ENCODE assay signal across 8 cellular contexts in genomic region chr19:3369337-3370213, GRCh38. TPM values are rescaled to one million over a fixed set of nuclear protein-coding genes. Genes with fewer than 3 reads are reported as not detected.
DNase-seq lines count a peak whose midpoint lies in the region; ATAC-seq and TF ChIP-seq lines count a peak whose summit lies in the region.

No MANE protein-coding gene starts in this region.

- H3K9me3 ChIP-seq in OCI-LY3 (ENCODE audit: insufficient read depth, low read length): no peaks in the 10 kb centered on the region

- no peaks in the 10 kb centered on the region for H3K36me3 Mint-ChIP-seq in natural killer cell
- no peaks in the 10 kb centered on the region for H3K36me3 Mint-ChIP-seq in activated T-helper 1 cell treated with anti-CD3 and anti-CD28 coated beads, Interleukin-12 subunit alpha, Interleukin-12 subunit beta, Interleukin-2, Interleukin-4 antibody, amounts not matched to agents 30 ng/mL and 10 ng/mL and 1 ng/mL, durations not matched to agents 14 hours and 24 hours and 36 hours (ENCODE audit: low read depth)

- H3K4me3 Mint-ChIP-seq in natural killer cell: peak overlapping the region; percentile 71
- no peak overlapping the region for H3K4me3 Mint-ChIP-seq in activated T-helper 1 cell treated with anti-CD3 and anti-CD28 coated beads, Interleukin-12 subunit alpha, Interleukin-12 subunit beta, Interleukin-2, Interleukin-4 antibody, amounts not matched to agents 30 ng/mL and 10 ng/mL and 1 ng/mL, durations not matched to agents 14 hours and 24 hours and 36 hours

- peak overlapping the region; percentile 98 for H3K4me2 ChIP-seq in OCI-LY3 (ENCODE audit: low read length)

- peak overlapping the region; percentile 83 for H3K27ac ChIP-seq in OCI-LY3 (ENCODE audit: low read length)

- H3K27me3 ChIP-seq in OCI-LY3 (ENCODE audit: low read depth, low read length): no peaks in the 10 kb centered on the region

- peaks cover 4% of the 10 kb centered on the region for H3K36me3 ChIP-seq in OCI-LY3 (replicated peaks; ENCODE audit: low read depth, low read length)

- peaks cover 4 to 48% of the 10 kb centered on the region in 2 donors for H3K4me1 Mint-ChIP-seq in natural killer cell
- peaks cover 13% of the 10 kb centered on the region for H3K4me1 Mint-ChIP-seq in activated T-helper 1 cell treated with anti-CD3 and anti-CD28 coated beads, Interleukin-12 subunit alpha, Interleukin-12 subunit beta, Interleukin-2, Interleukin-4 antibody, amounts not matched to agents 30 ng/mL and 10 ng/mL and 1 ng/mL, durations not matched to agents 14 hours and 24 hours and 36 hours (ENCODE audit: low read depth)

- peak overlapping the region in 1 of 2 donors; percentile 5 for H3K27ac Mint-ChIP-seq in natural killer cell
- H3K27ac Mint-ChIP-seq in activated T-helper 1 cell treated with anti-CD3 and anti-CD28 coated beads, Interleukin-12 subunit alpha, Interleukin-12 subunit beta, Interleukin-2, Interleukin-4 antibody, amounts not matched to agents 30 ng/mL and 10 ng/mL and 1 ng/mL, durations not matched to agents 14 hours and 24 hours and 36 hours: no peak overlapping the region

- TF ChIP-seq CTCF in GM12864 (IDR thresholded peaks at IDR 0.05; ENCODE audit: low read depth, low read length, missing control alignments): no peak
- TF ChIP-seq CTCF in OCI-LY3 (IDR thresholded peaks at IDR 0.05; ENCODE audit: low read depth, low read length): no peak
- no peak for TF ChIP-seq CTCF in natural killer cell (IDR thresholded peaks at IDR 0.05)

- peaks cover 48% of the 10 kb centered on the region for H3K4me1 ChIP-seq in OCI-LY3 (ENCODE audit: low read length)

- peaks cover 94% of the 10 kb centered on the region for H3K79me2 ChIP-seq in OCI-LY3 (ENCODE audit: low read length)

- intact Hi-C loops in natural killer cell (cut with micrococcal nuclease): no loop called here
- intact Hi-C loops in activated T-helper 1 cell treated with anti-CD3 and anti-CD28 coated beads, Interleukin-12 subunit alpha, Interleukin-12 subunit beta, Interleukin-2, Interleukin-4 antibody, amounts not matched to agents 30 ng/mL and 10 ng/mL and 1 ng/mL, durations not matched to agents 14 hours and 24 hours and 36 hours (cut with micrococcal nuclease): no loop called here

- peaks cover 0 to 24% of the 10 kb centered on the region in 2 donors for H3K27me3 Mint-ChIP-seq in natural killer cell (ENCODE audit: low read depth in 2 of 2)
- peaks cover 20% of the 10 kb centered on the region for H3K27me3 Mint-ChIP-seq in activated T-helper 1 cell treated with anti-CD3 and anti-CD28 coated beads, Interleukin-12 subunit alpha, Interleukin-12 subunit beta, Interleukin-2, Interleukin-4 antibody, amounts not matched to agents 30 ng/mL and 10 ng/mL and 1 ng/mL, durations not matched to agents 14 hours and 24 hours and 36 hours (ENCODE audit: insufficient read depth)

- ATAC-seq in esophagus mucosa: peak; percentile 10
- ATAC-seq in natural killer cell: peak in 2 of 3 donors; percentile 19 to 50

- H2AFZ ChIP-seq in OCI-LY3 (ENCODE audit: low read depth, low read length): peak overlapping the region; percentile 38; the same call in 1 of the 2 replicates

- no peaks in the 10 kb centered on the region for H3K9me3 Mint-ChIP-seq in natural killer cell
- H3K9me3 Mint-ChIP-seq in activated T-helper 1 cell treated with anti-CD3 and anti-CD28 coated beads, Interleukin-12 subunit alpha, Interleukin-12 subunit beta, Interleukin-2, Interleukin-4 antibody, amounts not matched to agents 30 ng/mL and 10 ng/mL and 1 ng/mL, durations not matched to agents 14 hours and 24 hours and 36 hours: no peaks in the 10 kb centered on the region

- no peak for DNase-seq in GM12864 (ENCODE audit: low read depth)
- DNase-seq in natural killer cell: no peak
- no peak for DNase-seq in NCI-H82 treated with DMSO at 0.1 percent for 48 hours (lab: John Stamatoyannopoulos, UW; ENCODE audit: unreplicated experiment)
- no peak for DNase-seq in mucosa of gallbladder (ENCODE audit: low spot score)
- DNase-seq in activated T-helper 1 cell treated with anti-CD3 and anti-CD28 coated beads, Interleukin-12 subunit alpha, Interleukin-12 subunit beta, Interleukin-2, Interleukin-4 antibody, amounts not matched to agents 30 ng/mL and 10 ng/mL and 1 ng/mL, durations not matched to agents 14 hours and 24 hours and 36 hours (ENCODE audit: low spot score): no peak
- no peak for DNase-seq in SKM-1 treated with dmso at 0.1 percent for 144 hours (lab: John Stamatoyannopoulos, UW; ENCODE audit: unreplicated experiment)

- H3K9ac ChIP-seq in OCI-LY3 (ENCODE audit: low read length): peak overlapping the region; percentile 99

- peak overlapping the region; percentile 75 for H3K4me3 ChIP-seq in GM12864 (ENCODE audit: low read depth, low read length)
- H3K4me3 ChIP-seq in OCI-LY3 (ENCODE audit: low read length): peak overlapping the region; percentile 90

- H4K20me1 ChIP-seq in OCI-LY3 (ENCODE audit: insufficient read depth, low read length): peaks cover 44% of the 10 kb centered on the region

RNA-seq across cellular contexts. Expression of gene NFIC, which starts 3.2 kb away (rescaled TPM):
- total RNA-seq in esophagus mucosa (68.2 TPM), natural killer cell (10 to 100 TPM; 18.5 to 22.2 (median 20.6) TPM), mucosa of gallbladder (254 TPM)
- 16.8 and 18.7 TPM in 2 replicates for total RNA-seq in activated T-helper 1 cell treated with anti-CD3 and anti-CD28 coated beads, Interleukin-12 subunit alpha, Interleukin-12 subunit beta, Interleukin-2, Interleukin-4 antibody, amounts not matched to agents 30 ng/mL and 10 ng/mL and 1 ng/mL, durations not matched to agents 14 hours and 24 hours and 36 hours
